In genomic region chr3:65617787-65618186, GRCh38 we compare ENCODE assay signal across 16 cellular contexts.
"Had no signal": no experiment of that assay in that cellular context is flagged by ENCODE, and none has a peak within 500 bp of the region (broad histone marks: within the 10 kb centered on the region; RNA-seq: fewer than 3 reads in every experiment).

No MANE protein-coding gene starts in this region.

- H3K27me3 ChIP-seq: dorsolateral prefrontal cortex, gastrocnemius medialis, left lung, right atrium auricular region, sigmoid colon, uterus had no signal

- H3K4me1 ChIP-seq: left lung, uterus had no signal

- H3K27ac ChIP-seq: gastrocnemius medialis, left lung, sigmoid colon, skin epidermis had no signal

- ATAC-seq: gastrocnemius medialis; left lung; naive thymus-derived CD8-positive, alpha-beta T cell had no signal

- H3K9me3 ChIP-seq: gastrocnemius medialis, left lung, right atrium auricular region, sigmoid colon, uterus had no signal

- H3K4me3 ChIP-seq: dorsolateral prefrontal cortex, gastrocnemius medialis, left lung, lung, right atrium auricular region, sigmoid colon, skin epidermis, uterus had no signal

- H3K36me3 ChIP-seq: gastrocnemius medialis, left lung, right atrium auricular region, sigmoid colon, uterus had no signal

- DNase-seq: cortex of kidney; dorsolateral prefrontal cortex; effector CD8-positive, alpha-beta T cell; gastrocnemius medialis; left lung; mesenchymal stem cell; naive thymus-derived CD8-positive, alpha-beta T cell; posterior cingulate gyrus; sigmoid colon; stimulated activated CD4-positive, alpha-beta T cell treated with anti-CD3 and anti-CD28 coated beads, Interleukin-12 subunit alpha, Interleukin-12 subunit beta, amount 100 ng/mL, for 4 hours; stimulated activated CD4-positive, alpha-beta T cell treated with anti-CD3 and anti-CD28 coated beads, Interleukin-2, amount 100 ng/mL, for 48 hours; stimulated activated naive CD4-positive, alpha-beta T cell treated with Interleukin-2 at 50 U/mL for 16 hours; uterus had no signal
